ENCODE assay signal across 8 cellular contexts in the genomic region with DNA sequence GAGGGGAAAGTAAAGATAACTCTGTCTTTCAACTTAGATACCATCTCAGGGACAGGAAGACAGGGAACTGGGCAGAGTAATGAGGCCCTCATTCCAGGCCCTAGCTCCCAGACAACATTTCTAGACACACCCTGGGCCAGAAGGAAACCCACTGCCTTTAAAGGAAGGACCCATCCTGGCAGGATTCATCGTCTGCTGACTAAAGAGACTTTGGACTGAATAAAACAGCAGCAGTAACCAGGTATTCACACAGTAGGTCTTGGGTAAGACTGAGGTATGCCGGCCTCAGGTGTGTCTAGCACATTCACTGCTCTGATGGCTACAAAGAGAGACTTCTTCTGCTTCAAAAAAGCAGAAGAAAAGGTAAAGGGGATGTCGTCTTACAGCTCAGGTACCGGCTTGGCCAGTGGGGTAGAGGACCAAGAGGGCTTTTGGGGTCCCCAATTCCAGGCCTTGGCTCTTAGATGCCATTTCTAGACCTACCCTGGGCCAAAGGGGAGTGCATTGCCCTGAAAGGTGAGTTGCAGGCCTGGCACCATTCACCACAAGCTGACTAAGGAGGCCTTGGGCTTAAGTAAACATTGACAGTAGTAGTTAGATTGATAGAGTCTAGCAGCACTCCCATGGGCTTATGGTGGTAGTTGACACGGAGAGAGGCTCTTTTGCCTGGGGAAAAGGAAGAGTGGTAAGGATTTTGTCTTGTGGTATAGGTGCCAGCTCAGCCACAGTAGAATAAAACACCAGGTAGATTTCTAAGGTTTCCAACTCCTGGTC. TPM values are rescaled to one million over a fixed set of nuclear protein-coding genes. Genes with fewer than 3 reads are reported as not detected.
DNase-seq lines count a peak whose midpoint lies in the region; ATAC-seq lines count a peak whose summit lies in the region.

No MANE protein-coding gene starts in this region.

- peaks cover 5% of the 10 kb centered on the region for H3K36me3 ChIP-seq in skeletal muscle satellite cell (ENCODE audit: insufficient read depth, low read length)

- no peak overlapping the region for H3K4me3 Mint-ChIP-seq in dendritic cell treated with granulocyte-macrophage colony-stimulating factor and Interleukin-4, amounts not matched to agents 40 ng/mL and 50 ng/mL, for 4 days

- intact Hi-C loops in dendritic cell treated with granulocyte-macrophage colony-stimulating factor and Interleukin-4, amounts not matched to agents 40 ng/mL and 50 ng/mL, for 4 days (cut with micrococcal nuclease): no loop called here

- no peaks in the 10 kb centered on the region for H3K27me3 ChIP-seq in skeletal muscle satellite cell (ENCODE audit: control insufficient read depth, insufficient read depth, low read length)

- H3K9me3 Mint-ChIP-seq in dendritic cell treated with granulocyte-macrophage colony-stimulating factor and Interleukin-4, amounts not matched to agents 40 ng/mL and 50 ng/mL, for 4 days: peaks cover 40% of the 10 kb centered on the region

- H3K9me3 ChIP-seq in skeletal muscle satellite cell (replicated peaks; ENCODE audit: low read length): no peaks in the 10 kb centered on the region

- peak overlapping the region; percentile 15 for H3K27ac Mint-ChIP-seq in dendritic cell treated with granulocyte-macrophage colony-stimulating factor and Interleukin-4, amounts not matched to agents 40 ng/mL and 50 ng/mL, for 4 days

- H3K36me3 Mint-ChIP-seq in dendritic cell treated with granulocyte-macrophage colony-stimulating factor and Interleukin-4, amounts not matched to agents 40 ng/mL and 50 ng/mL, for 4 days (ENCODE audit: low read depth): peaks cover 47% of the 10 kb centered on the region

- ATAC-seq in HG03103 (IDR thresholded peaks at IDR 0.05; ENCODE audit: low read depth, unreplicated experiment): peak; percentile 16
- ATAC-seq in HG03175 (IDR thresholded peaks at IDR 0.05; ENCODE audit: unreplicated experiment): no peak
- ATAC-seq in HG03520 (IDR thresholded peaks at IDR 0.05; ENCODE audit: unreplicated experiment): no peak

- H3K4me2 ChIP-seq in skeletal muscle satellite cell (ENCODE audit: low read length): peak overlapping the region; percentile 15

- peaks cover 30% of the 10 kb centered on the region for H3K4me1 ChIP-seq in skeletal muscle satellite cell (ENCODE audit: control insufficient read depth, insufficient read depth, low read length)

- H3K9ac ChIP-seq in skeletal muscle satellite cell (ENCODE audit: low read depth, low read length): no peak overlapping the region

- H3K4me1 Mint-ChIP-seq in dendritic cell treated with granulocyte-macrophage colony-stimulating factor and Interleukin-4, amounts not matched to agents 40 ng/mL and 50 ng/mL, for 4 days (ENCODE audit: low read depth): peaks cover 24% of the 10 kb centered on the region

- H3K4me3 ChIP-seq in skeletal muscle satellite cell (ENCODE audit: low read length): no peak overlapping the region

- DNase-seq in DMS53 (lab: John Stamatoyannopoulos, UW): peak; percentile 37
- DNase-seq in DMS53 treated with DMSO at 0.1 percent for 48 hours (lab: John Stamatoyannopoulos, UW; ENCODE audit: unreplicated experiment): no peak
- no peak for DNase-seq in NCI-H1436 (lab: John Stamatoyannopoulos, UW)

- H3K27me3 Mint-ChIP-seq in dendritic cell treated with granulocyte-macrophage colony-stimulating factor and Interleukin-4, amounts not matched to agents 40 ng/mL and 50 ng/mL, for 4 days: no peaks in the 10 kb centered on the region

RNA-seq across cellular contexts. Expression of gene SNX14, which starts 13.4 kb away (rescaled TPM):
- 71.0 and 91.8 TPM in 2 replicates for total RNA-seq in skeletal muscle satellite cell (2012; rRNA removed)
